In the genomic region with DNA sequence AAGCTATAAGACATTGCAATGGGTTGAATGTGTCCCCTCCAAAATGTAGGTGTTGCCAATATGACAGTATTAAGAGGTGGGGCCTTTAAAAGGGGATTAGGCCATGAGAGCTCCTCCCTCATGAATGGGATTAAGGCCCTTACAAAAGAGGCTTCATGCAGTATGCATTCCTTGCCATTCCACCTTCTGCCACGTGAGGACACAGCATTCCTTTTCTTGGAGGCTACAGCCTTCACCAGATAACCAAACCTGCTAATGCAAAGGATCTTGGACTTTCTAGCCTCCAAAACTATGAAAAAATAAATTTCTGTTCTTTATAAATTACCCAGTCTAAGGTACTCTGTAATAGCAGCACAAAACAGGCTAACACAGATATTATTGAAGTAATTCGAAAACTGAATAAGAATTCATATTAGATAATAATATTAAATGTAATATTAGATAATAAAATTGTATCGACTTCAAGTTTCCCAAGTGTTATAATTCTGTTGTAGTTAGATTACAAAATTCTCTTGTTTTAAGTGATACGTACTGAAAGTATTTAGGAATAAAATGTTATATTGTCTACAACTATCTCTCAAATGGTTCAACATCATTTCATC, we compare ENCODE assay signal across 10 cellular contexts. TPM values are rescaled to one million over a fixed set of nuclear protein-coding genes. Genes with fewer than 3 reads are reported as not detected.
DNase-seq lines count a peak whose midpoint lies in the region; ATAC-seq lines count a peak whose summit lies in the region.
"Had no signal": no experiment of that assay in that cellular context is flagged by ENCODE, and none has a peak within 500 bp of the region (broad histone marks: within the 10 kb centered on the region; RNA-seq: fewer than 3 reads in every experiment).

No MANE protein-coding gene starts in this region.

- H3K9me3 Mint-ChIP-seq in activated T-helper 17 cell treated with anti-CD3 and anti-CD28 coated beads, Interleukin-2, amount 50 U/mL, for 72 hours = no peaks in the 10 kb centered on the region

- H3K9ac ChIP-seq in adipocyte (ENCODE audit: low read length) = no peak overlapping the region

- ATAC-seq in left lobe of liver (peak; percentile 69), HG03039 (IDR thresholded peaks at IDR 0.05; ENCODE audit: unreplicated experiment) (no peak)
- no peak for ATAC-seq in activated T-helper 17 cell treated with anti-CD3 and anti-CD28 coated beads, Interleukin-2, amount 50 U/mL, for 72 hours (replicated peaks)

- H3K36me3 Mint-ChIP-seq in activated T-helper 17 cell treated with anti-CD3 and anti-CD28 coated beads, Interleukin-2, amount 50 U/mL, for 72 hours (ENCODE audit: low read depth) = no peaks in the 10 kb centered on the region

- peaks cover 16% of the 10 kb centered on the region for H3K4me1 ChIP-seq in adipocyte (ENCODE audit: control insufficient read depth, insufficient read depth, low read length)

- no peak overlapping the region for H3K4me3 Mint-ChIP-seq in activated T-helper 17 cell treated with anti-CD3 and anti-CD28 coated beads, Interleukin-2, amount 50 U/mL, for 72 hours
- H3K4me3 Mint-ChIP-seq: activated CD4-positive, alpha-beta T cell treated with anti-CD3 and anti-CD28 coated beads for 36 hours had no signal

- no peaks in the 10 kb centered on the region for H3K9me3 ChIP-seq in adipocyte (ENCODE audit: control insufficient read depth, low read length)

- peak; percentile 51 for DNase-seq in D341Med (ENCODE audit: low spot score)
- peak; percentile 79 for DNase-seq in M059J (ENCODE audit: low read depth)
- peak; percentile 52 for DNase-seq in adipocyte (ENCODE audit: low read depth)
- DNase-seq in left lobe of liver (ENCODE audit: low spot score) = peak; percentile 55
- DNase-seq in nucleus accumbens (lab: John Stamatoyannopoulos, UW) = no peak
- DNase-seq in occipital lobe (lab: John Stamatoyannopoulos, UW) = no peak
- DNase-seq: activated CD4-positive, alpha-beta T cell treated with anti-CD3 and anti-CD28 coated beads for 36 hours had no signal

- H3K4me1 Mint-ChIP-seq in activated T-helper 17 cell treated with anti-CD3 and anti-CD28 coated beads, Interleukin-2, amount 50 U/mL, for 72 hours = peaks cover 16% of the 10 kb centered on the region

- peaks cover 3% of the 10 kb centered on the region for H3K27me3 Mint-ChIP-seq in activated T-helper 17 cell treated with anti-CD3 and anti-CD28 coated beads, Interleukin-2, amount 50 U/mL, for 72 hours

- no peak overlapping the region for H3K4me3 ChIP-seq in adipocyte (ENCODE audit: low read length)
- H3K4me3 ChIP-seq: lung had no signal

- no peaks in the 10 kb centered on the region for H3K27me3 ChIP-seq in adipocyte (replicated peaks; ENCODE audit: control insufficient read depth, insufficient read depth, low read length)

- no peak overlapping the region for H3K27ac Mint-ChIP-seq in activated T-helper 17 cell treated with anti-CD3 and anti-CD28 coated beads, Interleukin-2, amount 50 U/mL, for 72 hours
- H3K27ac Mint-ChIP-seq: activated CD4-positive, alpha-beta T cell treated with anti-CD3 and anti-CD28 coated beads for 36 hours had no signal

- no peaks in the 10 kb centered on the region for H3K36me3 ChIP-seq in adipocyte (ENCODE audit: control insufficient read depth, insufficient read depth, low read length, severe bottlenecking)

RNA-seq across cellular contexts. Expression of gene ATP8B4, which starts 29.4 kb away (rescaled TPM):
- 0.89 and 2.1 TPM in 2 replicates for total RNA-seq in M059J (2014; rRNA removed; shearing (Covaris generic))
- total RNA-seq in left lobe of liver = 6.8 TPM
- 10 to 100 TPM; 20.0 to 26.1 TPM for total RNA-seq in activated T-helper 17 cell treated with anti-CD3 and anti-CD28 coated beads, Interleukin-2, amount 50 U/mL, for 72 hours
- 6.6 TPM for total RNA-seq in occipital lobe

RNA-seq across cellular contexts. Expression of gene SLC27A2, which starts 33.5 kb away (rescaled TPM):
- total RNA-seq in M059J (2014; rRNA removed; shearing (Covaris generic)) = 43.0 and 60.3 TPM in 2 replicates
- 153 TPM for total RNA-seq in left lobe of liver
- total RNA-seq in activated T-helper 17 cell treated with anti-CD3 and anti-CD28 coated beads, Interleukin-2, amount 50 U/mL, for 72 hours = 10 to 100 TPM; 15.9 to 41.7 TPM
- 1.4 TPM for total RNA-seq in occipital lobe

Comparison
In these comparisons a context has a peak if more than half of its experiments do, and no peak if none do; other contexts are left out.
1. DNase-seq: peak in D341Med (single experiment), M059J (single experiment), adipocyte (single experiment) and left lobe of liver (single experiment); none in nucleus accumbens (0 of 56) and occipital lobe (single experiment).